21 cellular contexts compared by ENCODE assay signal in the genomic region with DNA sequence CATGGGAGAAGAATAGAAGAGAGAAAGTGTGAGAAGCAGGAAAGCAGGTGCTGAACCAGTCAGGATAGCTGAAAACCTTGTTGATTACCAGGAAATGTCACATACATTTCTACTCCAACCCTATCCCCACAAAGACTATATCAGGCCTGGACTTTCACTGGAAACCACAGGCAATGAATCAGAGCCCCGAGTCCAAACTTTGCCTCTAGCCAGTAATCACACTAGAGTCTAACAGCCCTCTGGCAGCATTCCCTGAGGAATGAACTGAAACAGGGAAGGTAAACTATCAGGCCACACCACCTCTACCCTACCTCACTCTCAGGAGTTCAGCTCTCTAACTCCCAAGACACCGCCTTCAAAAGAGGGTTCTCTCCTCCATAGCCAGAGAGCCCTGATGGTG. TPM values are rescaled to one million over a fixed set of nuclear protein-coding genes. Genes with fewer than 3 reads are reported as not detected.
DNase-seq lines count a peak whose midpoint lies in the region; ATAC-seq, FAIRE-seq and TF ChIP-seq lines count a peak whose summit lies in the region.
"Had no signal": no experiment of that assay in that cellular context is flagged by ENCODE, and none has a peak within 500 bp of the region (broad histone marks: within the 10 kb centered on the region; RNA-seq: fewer than 3 reads in every experiment).

No MANE protein-coding gene starts in this region.

- in situ Hi-C loops in HAP-1 (cut with MboI; ENCODE audit: low sequenced_read_pairs) = no loop called here

- H3K4me3 ChIP-seq in astrocyte (ENCODE audit: insufficient read depth, low read depth, low read length) (no peak overlapping the region), hepatocyte (no peak overlapping the region), HAP-1 (no peak overlapping the region)
- H3K4me3 ChIP-seq: gastroesophageal sphincter, tibial artery had no signal

- H3K4me2 ChIP-seq in astrocyte (ENCODE audit: low read length) (no peak overlapping the region), hepatocyte (no peak overlapping the region)

- no peaks in the 10 kb centered on the region for H3K4me1 Mint-ChIP-seq in activated naive CD4-positive, alpha-beta T cell treated with anti-CD3 and anti-CD28 coated beads, Interleukin-2, amount 50 U/mL, for 24 hours
- H3K4me1 Mint-ChIP-seq in astrocyte (ENCODE audit: low read depth, unreplicated experiment) = peaks cover 11% of the 10 kb centered on the region
- H3K4me1 Mint-ChIP-seq: activated naive CD8-positive, alpha-beta T cell treated with anti-CD3 and anti-CD28 coated beads, Interleukin-2, amount 50 U/mL, for 24 hours had no signal

- H2AFZ ChIP-seq in astrocyte (ENCODE audit: low read depth, low read length) (no peak overlapping the region), hepatocyte (no peak overlapping the region)

- no peak overlapping the region for H3K27ac ChIP-seq in astrocyte (ENCODE audit: low read depth, low read length)
- peak overlapping the region; percentile 70 for H3K27ac ChIP-seq in hepatocyte
- H3K27ac ChIP-seq: 22Rv1, gastroesophageal sphincter, tibial artery had no signal

- H3K36me3 ChIP-seq in astrocyte (ENCODE audit: insufficient read depth, low read length) (peaks cover 3% of the 10 kb centered on the region), hepatocyte (replicated peaks; ENCODE audit: insufficient read depth, low read depth) (peaks cover 7% of the 10 kb centered on the region), HAP-1 (replicated peaks) (peaks cover 4% of the 10 kb centered on the region)

- peaks cover 8% of the 10 kb centered on the region for H3K4me1 ChIP-seq in astrocyte (ENCODE audit: insufficient read depth, low read length)
- H3K4me1 ChIP-seq in hepatocyte (ENCODE audit: insufficient read depth) = peaks cover 25% of the 10 kb centered on the region
- H3K4me1 ChIP-seq in HAP-1 = no peaks in the 10 kb centered on the region
- H3K4me1 ChIP-seq: tibial artery had no signal

- H3K36me3 Mint-ChIP-seq in activated naive CD4-positive, alpha-beta T cell treated with anti-CD3 and anti-CD28 coated beads, Interleukin-2, amount 50 U/mL, for 24 hours = peaks cover 3% of the 10 kb centered on the region
- H3K36me3 Mint-ChIP-seq in astrocyte (ENCODE audit: low read depth, unreplicated experiment) = peaks cover 7% of the 10 kb centered on the region

- ATAC-seq in HG03432 (IDR thresholded peaks at IDR 0.05; ENCODE audit: unreplicated experiment) = no peak
- ATAC-seq: activated naive CD8-positive, alpha-beta T cell treated with anti-CD3 and anti-CD28 coated beads, Interleukin-2, amount 50 U/mL, for 24 hours; gastroesophageal sphincter; HCT116; naive thymus-derived CD4-positive, alpha-beta T cell had no signal

- WGBS in hepatocyte (ENCODE audit: low lambda C conversion rate, missing lambda C conversion rate) = 73% methylated on average over 2 of the region's 2 CpGs

- intact Hi-C loops in cardiac septum (cut with DNase I) = no loop called here

- TF ChIP-seq CTCF in astrocyte (IDR thresholded peaks at IDR 0.05; ENCODE audit: insufficient read depth, low read depth, low read length) (no peak), hepatocyte (IDR thresholded peaks at IDR 0.05; ENCODE audit: poor library complexity) (no peak)

- no peak for DNase-seq in activated naive CD4-positive, alpha-beta T cell treated with anti-CD3 and anti-CD28 coated beads, Interleukin-2, amount 50 U/mL, for 16 hours
- DNase-seq in astrocyte (ENCODE audit: low read depth) = peak; percentile 60
- DNase-seq in hepatocyte (ENCODE audit: low spot score) = peak; percentile 57
- no peak for DNase-seq in activated CD4-positive, alpha-beta T cell treated with anti-CD3 and anti-CD28 coated beads for 1 hour
- DNase-seq in cardiac septum (ENCODE audit: low spot score) = no peak
- DNase-seq in HAP-1 (ENCODE audit: low spot score in 2 of 2) = no peak
- DNase-seq: activated naive CD8-positive, alpha-beta T cell treated with anti-CD3 and anti-CD28 coated beads, Interleukin-2, amount 50 U/mL, for 24 hours; MM.1S; naive thymus-derived CD4-positive, alpha-beta T cell; SIG-M5; tibial artery had no signal

- H3K27me3 ChIP-seq in astrocyte (ENCODE audit: insufficient read depth, low read length) (no peaks in the 10 kb centered on the region), hepatocyte (no peaks in the 10 kb centered on the region), HAP-1 (ENCODE audit: low read depth) (no peaks in the 10 kb centered on the region)
- H3K27me3 ChIP-seq: gastroesophageal sphincter, tibial artery had no signal

- peak overlapping the region; percentile 26 for H3K27ac Mint-ChIP-seq in activated naive CD4-positive, alpha-beta T cell treated with anti-CD3 and anti-CD28 coated beads, Interleukin-2, amount 50 U/mL, for 24 hours
- H3K27ac Mint-ChIP-seq in astrocyte (ENCODE audit: unreplicated experiment) = peak overlapping the region; percentile 41
- H3K27ac Mint-ChIP-seq: activated naive CD8-positive, alpha-beta T cell treated with anti-CD3 and anti-CD28 coated beads, Interleukin-2, amount 50 U/mL, for 24 hours; naive thymus-derived CD4-positive, alpha-beta T cell; T-helper 1 cell treated with Interleukin-12 subunit alpha and Interleukin-12 subunit beta and Interleukin-4 antibody, amounts not matched to agents 30 μg/mL and 1 μg/mL, for 36 hours had no signal

- no peak overlapping the region for H3K4me3 Mint-ChIP-seq in activated naive CD4-positive, alpha-beta T cell treated with anti-CD3 and anti-CD28 coated beads, Interleukin-2, amount 50 U/mL, for 24 hours
- H3K4me3 Mint-ChIP-seq in astrocyte (ENCODE audit: unreplicated experiment) = no peak overlapping the region
- H3K4me3 Mint-ChIP-seq: activated naive CD8-positive, alpha-beta T cell treated with anti-CD3 and anti-CD28 coated beads, Interleukin-2, amount 50 U/mL, for 24 hours; CD14-positive monocyte; naive thymus-derived CD4-positive, alpha-beta T cell; T-helper 1 cell treated with Interleukin-12 subunit alpha and Interleukin-12 subunit beta and Interleukin-4 antibody, amounts not matched to agents 30 μg/mL and 1 μg/mL, for 36 hours had no signal

- no peaks in the 10 kb centered on the region for H3K9me3 Mint-ChIP-seq in activated naive CD4-positive, alpha-beta T cell treated with anti-CD3 and anti-CD28 coated beads, Interleukin-2, amount 50 U/mL, for 24 hours
- no peaks in the 10 kb centered on the region for H3K9me3 Mint-ChIP-seq in astrocyte (ENCODE audit: unreplicated experiment)
- H3K9me3 Mint-ChIP-seq: activated naive CD8-positive, alpha-beta T cell treated with anti-CD3 and anti-CD28 coated beads, Interleukin-2, amount 50 U/mL, for 24 hours; CD14-positive monocyte; naive thymus-derived CD4-positive, alpha-beta T cell; T-helper 1 cell treated with Interleukin-12 subunit alpha and Interleukin-12 subunit beta and Interleukin-4 antibody, amounts not matched to agents 30 μg/mL and 1 μg/mL, for 36 hours had no signal

- H4K20me1 ChIP-seq in astrocyte (ENCODE audit: insufficient read depth, low read length) (peaks cover 18% of the 10 kb centered on the region), hepatocyte (ENCODE audit: insufficient read depth, poor library complexity, severe bottlenecking) (no peaks in the 10 kb centered on the region)

- H3K9me3 ChIP-seq in astrocyte (ENCODE audit: insufficient read depth, low read depth, low read length) = no peaks in the 10 kb centered on the region
- no peaks in the 10 kb centered on the region for H3K9me3 ChIP-seq in hepatocyte (ENCODE audit: low read depth)
- H3K9me3 ChIP-seq in HAP-1 = no peaks in the 10 kb centered on the region
- H3K9me3 ChIP-seq: gastroesophageal sphincter, tibial artery had no signal

- peak; percentile 23 for FAIRE-seq in astrocyte (lab: Jason Lieb, UNC)
- FAIRE-seq: endometrium had no signal

- H3K9me2 ChIP-seq in hepatocyte (replicated peaks; ENCODE audit: insufficient read depth) = no peaks in the 10 kb centered on the region

- no peak overlapping the region for H3K9ac ChIP-seq in astrocyte (ENCODE audit: low read length)

- H3K79me2 ChIP-seq in astrocyte (ENCODE audit: insufficient read depth, low read length) (no peaks in the 10 kb centered on the region), hepatocyte (peaks cover 7% of the 10 kb centered on the region)

- H3K27me3 Mint-ChIP-seq in activated naive CD4-positive, alpha-beta T cell treated with anti-CD3 and anti-CD28 coated beads, Interleukin-2, amount 50 U/mL, for 24 hours = no peaks in the 10 kb centered on the region
- peaks cover 26% of the 10 kb centered on the region for H3K27me3 Mint-ChIP-seq in astrocyte (ENCODE audit: low read depth, unreplicated experiment)
- H3K27me3 Mint-ChIP-seq: activated naive CD8-positive, alpha-beta T cell treated with anti-CD3 and anti-CD28 coated beads, Interleukin-2, amount 50 U/mL, for 24 hours; naive thymus-derived CD4-positive, alpha-beta T cell had no signal

RNA-seq across cellular contexts. Expression of gene IHH, which starts 18.7 kb away (rescaled TPM):
- total RNA-seq in astrocyte (not detected in 2 replicates), hepatocyte (23.0 and 23.1 TPM in 2 replicates), cardiac septum (not detected)
- polyA plus RNA-seq in hepatocyte = 27.7 and 36.3 TPM in 2 replicates
- total RNA-seq: NCI-H460 had no signal
- polyA plus RNA-seq: CD14-positive monocyte; naive thymus-derived CD4-positive, alpha-beta T cell had no signal

RNA-seq across cellular contexts. Expression of gene CFAP65, which starts 38.1 kb away (rescaled TPM):
- total RNA-seq in astrocyte (0.22 and 0.27 TPM in 2 replicates), hepatocyte (0.03 and 0.12 TPM in 2 replicates), cardiac septum (not detected)
- polyA plus RNA-seq in hepatocyte = 0.05 and 0.06 TPM in 2 replicates
- total RNA-seq: gastroesophageal sphincter; lower leg skin; naive thymus-derived CD4-positive, alpha-beta T cell; NCI-H460 had no signal
- polyA plus RNA-seq: CD14-positive monocyte; naive thymus-derived CD4-positive, alpha-beta T cell had no signal

Comparison
In these comparisons a context has a peak if more than half of its experiments do, and no peak if none do; other contexts are left out.
1. DNase-seq: peak in astrocyte (single experiment) and hepatocyte (single experiment); none in activated naive CD4-positive, alpha-beta T cell treated with anti-CD3 and anti-CD28 coated beads, Interleukin-2, amount 50 U/mL, for 16 hours (single experiment), activated CD4-positive, alpha-beta T cell treated with anti-CD3 and anti-CD28 coated beads for 1 hour (single experiment), cardiac septum (single experiment) and HAP-1 (0 of 2).
2. RNA of gene IHH, which starts 18.7 kb away (total RNA-seq): 23.0 to 23.1 TPM in hepatocyte; not detected in astrocyte and not detected in cardiac septum (single experiment); every median in the first group is over 10 times any median in the second.